ENCODE assay signal across 16 cellular contexts in the genomic region with DNA sequence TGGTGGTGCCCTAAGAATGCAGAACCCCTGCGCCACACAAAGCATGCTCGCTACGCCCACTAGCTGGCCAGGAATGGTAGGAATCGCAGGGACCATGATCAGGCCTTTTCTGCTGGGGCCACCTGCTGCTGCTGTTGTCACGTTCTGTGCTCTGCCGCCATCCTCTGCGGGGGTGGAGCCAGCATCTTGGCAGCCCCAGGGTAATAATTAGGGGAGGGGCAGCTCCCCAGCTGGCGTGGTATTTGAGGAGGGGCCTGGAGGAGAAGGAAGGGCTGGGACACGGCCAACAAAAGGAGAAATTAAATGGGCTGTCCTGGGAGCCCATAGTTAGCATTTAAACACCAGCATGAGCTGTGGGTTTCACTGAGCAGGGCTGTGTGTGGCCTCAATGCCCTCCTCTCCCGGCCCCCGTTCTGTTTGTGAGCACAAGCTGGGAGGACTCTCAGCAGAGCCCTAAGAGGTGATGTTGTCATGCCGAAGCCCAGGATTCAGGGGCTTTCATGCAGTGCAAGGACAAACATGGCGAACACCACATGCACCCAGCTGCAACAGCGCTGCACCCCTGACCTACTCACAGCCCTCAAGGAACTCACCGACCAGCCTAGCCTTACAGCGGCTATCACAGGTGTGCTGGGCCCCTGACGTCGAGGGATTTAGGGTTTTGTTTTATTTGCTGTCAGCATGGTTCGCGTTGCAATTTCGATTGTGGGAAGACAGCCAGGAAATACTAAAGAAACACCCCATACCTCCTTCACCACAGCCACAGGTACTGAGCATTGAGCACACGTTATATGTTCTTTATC.
DNase-seq lines count a peak whose midpoint lies in the region; FAIRE-seq lines count a peak whose summit lies in the region.
"Had no signal": no experiment of that assay in that cellular context is flagged by ENCODE, and none has a peak within 500 bp of the region (broad histone marks: within the 10 kb centered on the region; RNA-seq: fewer than 3 reads in every experiment).

No MANE protein-coding gene starts in this region.

- H3K4me1 ChIP-seq in ectodermal cell (ENCODE audit: control insufficient read depth, insufficient read depth, low read length) (peaks cover 18% of the 10 kb centered on the region), small intestine (ENCODE audit: control insufficient read depth in 2 of 2, insufficient read depth in 1 of 2, low read depth in 1 of 2, low read length in 1 of 2) (no peaks in the 10 kb centered on the region), trophoblast cell (ENCODE audit: control insufficient read depth in 1 of 2, insufficient read depth in 2 of 2, low read length in 2 of 2) (peaks cover 4 to 6% of the 10 kb centered on the region in 2 experiments)

- peak; percentile 46 for DNase-seq in NCI-H2107 treated with DMSO at 0.1 percent for 48 hours (lab: John Stamatoyannopoulos, UW; ENCODE audit: unreplicated experiment)
- no peak for DNase-seq in NCI-H2107 (lab: John Stamatoyannopoulos, UW)
- peak; percentile 83 for DNase-seq in NCI-H2227 treated with DMSO at 0.1 percent for 48 hours (lab: John Stamatoyannopoulos, UW)
- peak; percentile 32 for DNase-seq in small intestine
- DNase-seq in trophoblast cell = no peak
- DNase-seq in activated CD4-positive, alpha-beta memory T cell treated with anti-CD3 and anti-CD28 coated beads, Interleukin-2, amount 10 ng/mL, durations not matched to agents 7 days and 5 days = no peak
- DNase-seq in NOMO-1 (lab: John Stamatoyannopoulos, UW; ENCODE audit: unreplicated experiment in 2 of 2) = no peak
- DNase-seq: activated CD4-positive, alpha-beta memory T cell treated with anti-CD3 and anti-CD28 coated beads for 36 hours; CD4-positive, alpha-beta memory T cell; cerebellar nuclear complex; left cardiac atrium; naive B cell; stimulated activated CD4-positive, alpha-beta T cell treated with anti-CD3 and anti-CD28 coated beads, Interleukin-4, amount 100 ng/mL, for 1 hour had no signal

- H3K79me2 ChIP-seq in trophoblast cell (ENCODE audit: control insufficient read depth, insufficient read depth, low read length, poor library complexity) = no peaks in the 10 kb centered on the region

- POLR2A ChIA-PET in activated CD4-positive, alpha-beta memory T cell treated with anti-CD3 and anti-CD28 coated beads, Interleukin-2, amount 10 ng/mL, durations not matched to agents 7 days and 5 days (lab: Charles Lee) = no interaction called here

- CTCF ChIA-PET in activated CD4-positive, alpha-beta memory T cell treated with anti-CD3 and anti-CD28 coated beads, Interleukin-2, amount 10 ng/mL, durations not matched to agents 7 days and 5 days (lab: Charles Lee) = interaction anchor here (1.6 kb wide), 1 partner anchor 15 kb away, joined by 4 read pairs; no protein-coding TSS in a partner anchor

- H2AK5ac ChIP-seq in trophoblast cell (ENCODE audit: low read length) = no peak overlapping the region

- no peaks in the 10 kb centered on the region for H3K9me3 Mint-ChIP-seq in activated CD4-positive, alpha-beta memory T cell treated with anti-CD3 and anti-CD28 coated beads, Interleukin-2, amount 10 ng/mL, durations not matched to agents 7 days and 5 days
- H3K9me3 Mint-ChIP-seq: activated CD4-positive, alpha-beta memory T cell treated with anti-CD3 and anti-CD28 coated beads for 36 hours; naive B cell had no signal

- no peak overlapping the region for H2BK5ac ChIP-seq in trophoblast cell (ENCODE audit: low read depth, low read length, poor library complexity)

- H3K36me3 ChIP-seq in ectodermal cell (ENCODE audit: control insufficient read depth, insufficient read depth, low read length) (no peaks in the 10 kb centered on the region), small intestine (ENCODE audit: control insufficient read depth in 2 of 2, insufficient read depth in 2 of 2, low read length in 2 of 2) (no peaks in the 10 kb centered on the region), trophoblast cell (ENCODE audit: control insufficient read depth in 1 of 2, insufficient read depth in 2 of 2, low read length in 2 of 2) (no peaks in the 10 kb centered on the region)
- H3K36me3 ChIP-seq: tibial artery had no signal

- H3K14ac ChIP-seq in trophoblast cell (ENCODE audit: low read length) = no peak overlapping the region

- H3K9me3 ChIP-seq in ectodermal cell (ENCODE audit: control insufficient read depth, low read length) = no peaks in the 10 kb centered on the region
- H3K9me3 ChIP-seq in small intestine (ENCODE audit: control insufficient read depth, low read depth) = no peaks in the 10 kb centered on the region
- H3K9me3 ChIP-seq in trophoblast cell (ENCODE audit: insufficient read depth, low read depth, low read length) = peaks cover 2% of the 10 kb centered on the region
- H3K9me3 ChIP-seq: tibial artery had no signal

- no peaks in the 10 kb centered on the region for H3K79me1 ChIP-seq in trophoblast cell (ENCODE audit: low read length)

- H2BK120ac ChIP-seq in trophoblast cell (ENCODE audit: insufficient read depth, low read length, poor library complexity) = no peak overlapping the region

- no peak overlapping the region for H4K91ac ChIP-seq in trophoblast cell (ENCODE audit: low read depth, low read length)

- H3K4me1 Mint-ChIP-seq in activated CD4-positive, alpha-beta memory T cell treated with anti-CD3 and anti-CD28 coated beads, Interleukin-2, amount 10 ng/mL, durations not matched to agents 7 days and 5 days = peaks cover 19% of the 10 kb centered on the region

- H3K27me3 ChIP-seq in ectodermal cell (ENCODE audit: control insufficient read depth, insufficient read depth, low read length, poor library complexity, severe bottlenecking) = no peaks in the 10 kb centered on the region
- no peaks in the 10 kb centered on the region for H3K27me3 ChIP-seq in small intestine (ENCODE audit: control insufficient read depth in 2 of 2, insufficient read depth in 2 of 2, low read length in 2 of 2)
- H3K27me3 ChIP-seq in trophoblast cell (ENCODE audit: insufficient read depth, low read length) = no peaks in the 10 kb centered on the region
- H3K27me3 ChIP-seq: tibial artery had no signal

- no peak for FAIRE-seq in small intestine (lab: Jason Lieb, UNC)
- FAIRE-seq: GM12892 had no signal

- H4K12ac ChIP-seq in trophoblast cell (ENCODE audit: low read depth, low read length) = no peak overlapping the region

- no peak overlapping the region for H3K4ac ChIP-seq in trophoblast cell (ENCODE audit: low read depth, low read length)

- H3K18ac ChIP-seq in trophoblast cell (ENCODE audit: low read length) = no peak overlapping the region

- no peak overlapping the region for H3K4me3 Mint-ChIP-seq in activated CD4-positive, alpha-beta memory T cell treated with anti-CD3 and anti-CD28 coated beads, Interleukin-2, amount 10 ng/mL, durations not matched to agents 7 days and 5 days
- H3K4me3 Mint-ChIP-seq: activated CD4-positive, alpha-beta memory T cell treated with anti-CD3 and anti-CD28 coated beads for 36 hours; CD4-positive, alpha-beta memory T cell; naive B cell had no signal

- peaks cover 9% of the 10 kb centered on the region for H3K27me3 Mint-ChIP-seq in activated CD4-positive, alpha-beta memory T cell treated with anti-CD3 and anti-CD28 coated beads, Interleukin-2, amount 10 ng/mL, durations not matched to agents 7 days and 5 days

- peaks cover 2% of the 10 kb centered on the region for H3K36me3 Mint-ChIP-seq in activated CD4-positive, alpha-beta memory T cell treated with anti-CD3 and anti-CD28 coated beads, Interleukin-2, amount 10 ng/mL, durations not matched to agents 7 days and 5 days (ENCODE audit: low read depth)
- H3K36me3 Mint-ChIP-seq: activated CD4-positive, alpha-beta memory T cell treated with anti-CD3 and anti-CD28 coated beads for 36 hours; CD4-positive, alpha-beta memory T cell; naive B cell had no signal

- no peak overlapping the region for H3K23ac ChIP-seq in trophoblast cell (ENCODE audit: low read length)

- H3K27ac Mint-ChIP-seq in activated CD4-positive, alpha-beta memory T cell treated with anti-CD3 and anti-CD28 coated beads, Interleukin-2, amount 10 ng/mL, durations not matched to agents 7 days and 5 days = no peak overlapping the region
- H3K27ac Mint-ChIP-seq: activated CD4-positive, alpha-beta memory T cell treated with anti-CD3 and anti-CD28 coated beads for 36 hours; CD4-positive, alpha-beta memory T cell had no signal

- no peak overlapping the region for H3K9ac ChIP-seq in trophoblast cell (ENCODE audit: low read length)

- H4K8ac ChIP-seq in trophoblast cell (ENCODE audit: low read depth, low read length) = no peak overlapping the region

- H3K27ac ChIP-seq in ectodermal cell (ENCODE audit: insufficient read depth, low read depth, low read length, poor library complexity, severe bottlenecking) = peak overlapping the region; percentile 44
- H3K27ac ChIP-seq in small intestine (ENCODE audit: low read depth in 1 of 2, low read length in 1 of 2) = no peak overlapping the region
- H3K27ac ChIP-seq in trophoblast cell (ENCODE audit: low read depth, low read length) = no peak overlapping the region
- H3K27ac ChIP-seq: tibial artery had no signal

- no peak overlapping the region for H2AFZ ChIP-seq in trophoblast cell (ENCODE audit: insufficient read depth, low read length, poor library complexity)

- H3K4me3 ChIP-seq in ectodermal cell (ENCODE audit: insufficient read depth, low read depth, low read length) = no peak overlapping the region
- H3K4me3 ChIP-seq in small intestine (ENCODE audit: low read depth in 1 of 2, low read length in 2 of 2) = no peak overlapping the region
- no peak overlapping the region for H3K4me3 ChIP-seq in trophoblast cell (ENCODE audit: low read depth, low read length)
- H3K4me3 ChIP-seq: tibial artery had no signal

- H3K4me2 ChIP-seq in trophoblast cell (ENCODE audit: low read length) = no peak overlapping the region

- WGBS in ectodermal cell, 2 experiments = 52 to 59% methylated on average over 22 of the region's 22 CpGs
- 41 to 63% (median 52%) methylated on average over 22 of the region's 22 CpGs for WGBS in small intestine, 3 donors
- no CpG with 5 or more reads among the region's 22 CpGs for WGBS in trophoblast cell (ENCODE audit: extremely low coverage, insufficient coverage, insufficient read length)

- no peak overlapping the region for H2BK12ac ChIP-seq in trophoblast cell (ENCODE audit: low read length)

Comparison
In these comparisons a context has a peak if more than half of its experiments do, and no peak if none do; other contexts are left out.
1. DNase-seq: peak in NCI-H2107 treated with DMSO at 0.1 percent for 48 hours (single experiment), NCI-H2227 treated with DMSO at 0.1 percent for 48 hours (single experiment) and small intestine (single experiment); none in NCI-H2107 (single experiment), trophoblast cell (0 of 2), activated CD4-positive, alpha-beta memory T cell treated with anti-CD3 and anti-CD28 coated beads, Interleukin-2, amount 10 ng/mL, durations not matched to agents 7 days and 5 days (single experiment) and NOMO-1 (0 of 2).